In genomic region chr3:111164621-111165020, GRCh38 we compare ENCODE assay signal across 29 cellular contexts.
"Had no signal": no experiment of that assay in that cellular context is flagged by ENCODE, and none has a peak within 500 bp of the region (broad histone marks: within the 10 kb centered on the region; RNA-seq: fewer than 3 reads in every experiment).

No MANE protein-coding gene starts in this region.

- ATAC-seq: stimulated activated effector memory CD8-positive, alpha-beta T cell treated with anti-CD3 and anti-CD28 coated beads, Interleukin-12 subunit alpha, Interleukin-12 subunit beta, amount 100 ng/mL, for 72 hours; stimulated activated memory B cell treated with anti-CD40 and anti-IgM and Interleukin-4, amounts not matched to agents 10 μg/mL and 1 μg/mL and 100 μg/mL, for 72 hours; stimulated activated naive B cell treated with anti-CD40 and anti-IgM and Interleukin-4, amounts not matched to agents 10 μg/mL and 1 μg/mL and 100 μg/mL, for 72 hours; stimulated activated naive CD8-positive, alpha-beta T cell treated with anti-CD3 and anti-CD28 coated beads, Interleukin-15, amount 100 ng/mL, for 72 hours; stimulated activated naive CD8-positive, alpha-beta T cell treated with anti-CD3 and anti-CD28 coated beads, Interleukin-15, Interleukin-2, amounts not matched to agents 100 U/mL and 50 U/mL, for 24 hours; upper lobe of right lung had no signal

- H3K27me3 ChIP-seq: stomach, suprapubic skin, testis, thyroid gland, tibial artery, tibial nerve, transverse colon, upper lobe of left lung, upper lobe of right lung, uterus, vagina had no signal

- H3K4me1 Mint-ChIP-seq: stimulated activated effector memory CD8-positive, alpha-beta T cell treated with anti-CD3 and anti-CD28 coated beads, Interleukin-12 subunit alpha, Interleukin-12 subunit beta, amount 100 ng/mL, for 72 hours; stimulated activated memory B cell treated with anti-CD40 and anti-IgM and Interleukin-4, amounts not matched to agents 10 μg/mL and 1 μg/mL and 100 μg/mL, for 72 hours; stimulated activated naive B cell treated with anti-CD40 and anti-IgM and Interleukin-4, amounts not matched to agents 10 μg/mL and 1 μg/mL and 100 μg/mL, for 72 hours had no signal

- H3K9me3 Mint-ChIP-seq: stimulated activated effector memory CD8-positive, alpha-beta T cell treated with anti-CD3 and anti-CD28 coated beads, Interleukin-12 subunit alpha, Interleukin-12 subunit beta, amount 100 ng/mL, for 72 hours; stimulated activated memory B cell treated with anti-CD40 and anti-IgM and Interleukin-4, amounts not matched to agents 10 μg/mL and 1 μg/mL and 100 μg/mL, for 72 hours; stimulated activated naive B cell treated with anti-CD40 and anti-IgM and Interleukin-4, amounts not matched to agents 10 μg/mL and 1 μg/mL and 100 μg/mL, for 72 hours; stimulated activated naive CD8-positive, alpha-beta T cell treated with anti-CD3 and anti-CD28 coated beads, Interleukin-15, amount 100 ng/mL, for 72 hours; type B pancreatic cell had no signal

- H3K9me3 ChIP-seq: stomach, suprapubic skin, testis, thoracic aorta, thyroid gland, tibial artery, tibial nerve, transverse colon, upper lobe of left lung, upper lobe of right lung, uterus, vagina had no signal

- H3K4me3 Mint-ChIP-seq: stimulated activated effector memory CD8-positive, alpha-beta T cell treated with anti-CD3 and anti-CD28 coated beads, Interleukin-12 subunit alpha, Interleukin-12 subunit beta, amount 100 ng/mL, for 72 hours; stimulated activated memory B cell treated with anti-CD40 and anti-IgM and Interleukin-4, amounts not matched to agents 10 μg/mL and 1 μg/mL and 100 μg/mL, for 72 hours; stimulated activated naive B cell treated with anti-CD40 and anti-IgM and Interleukin-4, amounts not matched to agents 10 μg/mL and 1 μg/mL and 100 μg/mL, for 72 hours; stimulated activated naive CD8-positive, alpha-beta T cell treated with anti-CD3 and anti-CD28 coated beads, Interleukin-15, amount 100 ng/mL, for 72 hours; stimulated activated naive CD8-positive, alpha-beta T cell treated with anti-CD3 and anti-CD28 coated beads, Interleukin-15, Interleukin-2, amounts not matched to agents 100 ng/mL and 50 ng/mL, for 24 hours; type B pancreatic cell had no signal

- H3K36me3 ChIP-seq: suprapubic skin, thoracic aorta, thyroid gland, transverse colon, upper lobe of left lung, upper lobe of right lung, uterus, vagina had no signal

- H3K27me3 Mint-ChIP-seq: stimulated activated memory B cell treated with anti-CD40 and anti-IgM and Interleukin-4, amounts not matched to agents 10 μg/mL and 1 μg/mL and 100 μg/mL, for 72 hours; stimulated activated naive CD8-positive, alpha-beta T cell treated with anti-CD3 and anti-CD28 coated beads, Interleukin-15, amount 100 ng/mL, for 72 hours; stimulated activated naive CD8-positive, alpha-beta T cell treated with anti-CD3 and anti-CD28 coated beads, Interleukin-15, Interleukin-2, amounts not matched to agents 100 ng/mL and 50 ng/mL, for 24 hours; type B pancreatic cell had no signal

- H3K4me3 ChIP-seq: stomach, suprapubic skin, testis, thoracic aorta, thyroid gland, tibial artery, tibial nerve, transverse colon, upper lobe of left lung, upper lobe of right lung, uterus, vagina had no signal

- H3K36me3 Mint-ChIP-seq: stimulated activated effector memory CD8-positive, alpha-beta T cell treated with anti-CD3 and anti-CD28 coated beads, Interleukin-12 subunit alpha, Interleukin-12 subunit beta, amount 100 ng/mL, for 72 hours; stimulated activated memory B cell treated with anti-CD40 and anti-IgM and Interleukin-4, amounts not matched to agents 10 μg/mL and 1 μg/mL and 100 μg/mL, for 72 hours; stimulated activated naive B cell treated with anti-CD40 and anti-IgM and Interleukin-4, amounts not matched to agents 10 μg/mL and 1 μg/mL and 100 μg/mL, for 72 hours had no signal

- H3K4me1 ChIP-seq: stomach, suprapubic skin, testis, thyroid gland, tibial artery, tibial nerve, transverse colon, upper lobe of left lung, upper lobe of right lung, uterus, vagina had no signal

- FAIRE-seq: urothelium cell line had no signal

- H3K27ac Mint-ChIP-seq: stimulated activated effector memory CD8-positive, alpha-beta T cell treated with anti-CD3 and anti-CD28 coated beads, Interleukin-12 subunit alpha, Interleukin-12 subunit beta, amount 100 ng/mL, for 72 hours; stimulated activated memory B cell treated with anti-CD40 and anti-IgM and Interleukin-4, amounts not matched to agents 10 μg/mL and 1 μg/mL and 100 μg/mL, for 72 hours; stimulated activated naive B cell treated with anti-CD40 and anti-IgM and Interleukin-4, amounts not matched to agents 10 μg/mL and 1 μg/mL and 100 μg/mL, for 72 hours; stimulated activated naive CD8-positive, alpha-beta T cell treated with anti-CD3 and anti-CD28 coated beads, Interleukin-15, amount 100 ng/mL, for 72 hours; stimulated activated naive CD8-positive, alpha-beta T cell treated with anti-CD3 and anti-CD28 coated beads, Interleukin-15, Interleukin-2, amounts not matched to agents 100 ng/mL and 50 ng/mL, for 24 hours; type B pancreatic cell had no signal

- DNase-seq: stimulated activated CD4-positive, alpha-beta T cell treated with anti-CD3 and anti-CD28 coated beads, Interleukin-2, amount 100 ng/mL, for 48 hours; stimulated activated CD4-positive, alpha-beta T cell treated with anti-CD3 and anti-CD28 coated beads, Interleukin-4, amount 100 ng/mL, for 1 hour; stimulated activated CD4-positive, alpha-beta T cell treated with anti-CD3 and anti-CD28 coated beads, Interleukin-4, amount 100 ng/mL, for 24 hours; stimulated activated CD4-positive, alpha-beta T cell treated with anti-CD3 and anti-CD28 coated beads, Interleukin-4, amount 100 ng/mL, for 4 hours; stimulated activated CD8-positive, alpha-beta memory T cell treated with anti-CD3 and anti-CD28 coated beads, Interleukin-4, amount 100 ng/mL, for 48 hours; stimulated activated naive B cell treated with anti-CD40 and anti-IgM and Interleukin-4, amounts not matched to agents 10 μg/mL and 1 μg/mL and 100 μg/mL, for 72 hours; stimulated activated naive CD4-positive, alpha-beta T cell; stimulated activated naive CD4-positive, alpha-beta T cell treated with Interleukin-2 at 50 U/mL for 16 hours; stimulated activated naive CD8-positive, alpha-beta T cell treated with anti-CD3 and anti-CD28 coated beads, Interleukin-15, amount 100 ng/mL, for 72 hours; stimulated activated naive CD8-positive, alpha-beta T cell treated with anti-CD3 and anti-CD28 coated beads, Interleukin-15, Interleukin-2, amounts not matched to agents 100 U/mL and 50 U/mL, for 24 hours; stomach; substantia nigra; testis; thyroid gland; tibial artery; transverse colon; trophoblast cell; upper lobe of left lung; upper lobe of right lung; uterus had no signal

- H3K27ac ChIP-seq: stomach, suprapubic skin, testis, thoracic aorta, thyroid gland, tibial artery, tibial nerve, transverse colon, upper lobe of left lung, upper lobe of right lung, uterus, vagina had no signal
